ENCODE assay signal across 19 cellular contexts in the genomic region with DNA sequence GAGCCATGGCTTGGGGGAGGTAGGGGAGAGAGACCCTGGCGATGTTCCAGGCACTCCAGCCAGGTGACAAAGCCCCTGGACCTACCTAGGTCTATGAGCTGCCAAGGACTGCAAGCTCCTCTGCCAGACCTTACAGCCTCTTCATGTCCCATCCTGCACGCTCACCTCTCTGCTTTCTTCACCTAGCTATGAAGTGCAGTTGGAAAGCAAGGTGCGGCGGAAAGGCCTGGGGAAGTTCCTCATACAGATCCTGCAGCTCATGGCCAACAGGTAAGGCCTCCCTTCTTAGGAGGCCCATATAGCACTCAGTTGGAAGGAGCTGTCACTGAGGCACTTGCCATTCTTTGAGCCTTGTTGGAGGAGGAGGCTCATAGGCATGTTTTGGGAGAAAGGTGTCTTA. TPM values are rescaled to one million over a fixed set of nuclear protein-coding genes. Genes with fewer than 3 reads are reported as not detected.
DNase-seq lines count a peak whose midpoint lies in the region; ATAC-seq and TF ChIP-seq lines count a peak whose summit lies in the region.
"Had no signal": no experiment of that assay in that cellular context is flagged by ENCODE, and none has a peak within 500 bp of the region (broad histone marks: within the 10 kb centered on the region; RNA-seq: fewer than 3 reads in every experiment).

No MANE protein-coding gene starts in this region.

- no peaks in the 10 kb centered on the region for H3K9me3 ChIP-seq in KOPT-K1 (ENCODE audit: insufficient read depth, low read length, poor library complexity, severe bottlenecking)
- H3K9me3 ChIP-seq in mucosa of descending colon, result no peaks in the 10 kb centered on the region
- no peaks in the 10 kb centered on the region for H3K9me3 ChIP-seq in adrenal gland (replicated peaks in 1 of 3)

- peak overlapping the region; percentile 78 for H3K27ac Mint-ChIP-seq in T-helper 1 cell treated with Interleukin-12 subunit alpha and Interleukin-12 subunit beta and Interleukin-4 antibody, amounts not matched to agents 30 μg/mL and 1 μg/mL, for 36 hours
- peak overlapping the region; percentile 83 for H3K27ac Mint-ChIP-seq in activated naive CD8-positive, alpha-beta T cell treated with anti-CD3 and anti-CD28 coated beads, Interleukin-2, amount 10 ng/mL, durations not matched to agents 7 days and 5 days
- H3K27ac Mint-ChIP-seq in naive thymus-derived CD8-positive, alpha-beta T cell, result peak overlapping the region; percentile 23 to 93 (median 80)

- TF ChIP-seq CTCF in mucosa of descending colon (IDR thresholded peaks at IDR 0.05) (no peak), adrenal gland (IDR thresholded peaks at IDR 0.05) (no peak)

- H3K4me3 Mint-ChIP-seq in T-helper 1 cell treated with Interleukin-12 subunit alpha and Interleukin-12 subunit beta and Interleukin-4 antibody, amounts not matched to agents 30 μg/mL and 1 μg/mL, for 36 hours, result peak overlapping the region; percentile 40
- H3K4me3 Mint-ChIP-seq in activated naive CD8-positive, alpha-beta T cell treated with anti-CD3 and anti-CD28 coated beads, Interleukin-2, amount 10 ng/mL, durations not matched to agents 7 days and 5 days, result peak overlapping the region; percentile 54
- H3K4me3 Mint-ChIP-seq in naive thymus-derived CD8-positive, alpha-beta T cell, result peak overlapping the region in 7 of 10 donors; percentile 24 to 82 (median 47)
- H3K4me3 Mint-ChIP-seq: mesothelial cell of epicardium had no signal

- H3K4me1 ChIP-seq in mucosa of descending colon (ENCODE audit: low read depth) (no peaks in the 10 kb centered on the region), adrenal gland (replicated peaks in 1 of 2) (no peaks in the 10 kb centered on the region)

- H3K4me3 ChIP-seq in mucosa of descending colon (no peak overlapping the region), adrenal gland (no peak overlapping the region)

- no peaks in the 10 kb centered on the region for H3K27me3 ChIP-seq in adrenal gland

- DNase-seq in T-helper 1 cell, result no peak
- DNase-seq in activated naive CD8-positive, alpha-beta T cell treated with anti-CD3 and anti-CD28 coated beads, Interleukin-2, amount 10 ng/mL, durations not matched to agents 7 days and 5 days, result no peak
- DNase-seq in naive thymus-derived CD8-positive, alpha-beta T cell, result no peak
- no peak for DNase-seq in SIG-M5 (lab: John Stamatoyannopoulos, UW)
- no peak for DNase-seq in mucosa of descending colon
- DNase-seq in adrenal gland, result no peak
- DNase-seq: AML-193; dermis blood vessel endothelial cell; H7; left colon; NCI-H1417 treated with DMSO at 0.1 percent for 48 hours; NCI-H526; SHP77 treated with DMSO at 0.1 percent for 48 hours; stimulated activated CD4-positive, alpha-beta T cell treated with anti-CD3 and anti-CD28 coated beads, Interleukin-4, amount 100 ng/mL, for 1 hour had no signal

- POLR2A ChIA-PET in activated naive CD8-positive, alpha-beta T cell treated with anti-CD3 and anti-CD28 coated beads, Interleukin-2, amount 10 ng/mL, durations not matched to agents 7 days and 5 days (lab: Charles Lee), result interaction anchor here (0.6 to 1.9 kb wide), 9 partner anchors 10 to 126 kb away, joined by 3 to 14 read pairs (median 3); a partner anchor contains a TSS
- POLR2A ChIA-PET in naive thymus-derived CD8-positive, alpha-beta T cell (lab: Charles Lee), result interaction anchor here (1.2 to 2.4 kb wide), 3 partner anchors 9 to 33 kb away, joined by 4 to 10 read pairs (median 6); no protein-coding TSS in a partner anchor

- H3K36me3 ChIP-seq in KOPT-K1 (ENCODE audit: insufficient read depth, low read length), result peaks cover 86% of the 10 kb centered on the region
- H3K36me3 ChIP-seq in mucosa of descending colon (ENCODE audit: low read depth), result no peaks in the 10 kb centered on the region
- H3K36me3 ChIP-seq in adrenal gland (replicated peaks in 1 of 2), result peaks cover 0 to 46% of the 10 kb centered on the region in 2 donors

- peak overlapping the region; percentile 50 for H3K27ac ChIP-seq in KOPT-K1 (ENCODE audit: low read depth, low read length, poor library complexity, severe bottlenecking)
- H3K27ac ChIP-seq in adrenal gland, result no peak overlapping the region
- H3K27ac ChIP-seq: 22Rv1 had no signal

- TF ChIP-seq POLR2A in adrenal gland (IDR thresholded peaks at IDR 0.05), result no peak

- H3K36me3 Mint-ChIP-seq in T-helper 1 cell treated with Interleukin-12 subunit alpha and Interleukin-12 subunit beta and Interleukin-4 antibody, amounts not matched to agents 30 μg/mL and 1 μg/mL, for 36 hours (ENCODE audit: low read depth), result peaks cover 24% of the 10 kb centered on the region
- peaks cover 36% of the 10 kb centered on the region for H3K36me3 Mint-ChIP-seq in activated naive CD8-positive, alpha-beta T cell treated with anti-CD3 and anti-CD28 coated beads, Interleukin-2, amount 10 ng/mL, durations not matched to agents 7 days and 5 days
- peaks cover 0 to 25% (median 0%) of the 10 kb centered on the region in 3 donors for H3K36me3 Mint-ChIP-seq in naive thymus-derived CD8-positive, alpha-beta T cell

- no peaks in the 10 kb centered on the region for H3K27me3 Mint-ChIP-seq in T-helper 1 cell treated with Interleukin-12 subunit alpha and Interleukin-12 subunit beta and Interleukin-4 antibody, amounts not matched to agents 30 μg/mL and 1 μg/mL, for 36 hours (ENCODE audit: low read depth)
- no peaks in the 10 kb centered on the region for H3K27me3 Mint-ChIP-seq in activated naive CD8-positive, alpha-beta T cell treated with anti-CD3 and anti-CD28 coated beads, Interleukin-2, amount 10 ng/mL, durations not matched to agents 7 days and 5 days
- H3K27me3 Mint-ChIP-seq in naive thymus-derived CD8-positive, alpha-beta T cell, result no peaks in the 10 kb centered on the region

- peaks cover 21% of the 10 kb centered on the region for H3K4me1 Mint-ChIP-seq in T-helper 1 cell treated with Interleukin-12 subunit alpha and Interleukin-12 subunit beta and Interleukin-4 antibody, amounts not matched to agents 30 μg/mL and 1 μg/mL, for 36 hours (ENCODE audit: low read depth)
- peaks cover 20% of the 10 kb centered on the region for H3K4me1 Mint-ChIP-seq in activated naive CD8-positive, alpha-beta T cell treated with anti-CD3 and anti-CD28 coated beads, Interleukin-2, amount 10 ng/mL, durations not matched to agents 7 days and 5 days
- H3K4me1 Mint-ChIP-seq in naive thymus-derived CD8-positive, alpha-beta T cell, result peaks cover 17 to 45% (median 34%) of the 10 kb centered on the region in 4 donors
- H3K4me1 Mint-ChIP-seq: mesothelial cell of epicardium had no signal

- intact Hi-C loops in mucosa of descending colon (cut with DNase I, micrococcal nuclease), result no loop called here
- intact Hi-C loops in adrenal gland (cut with DNase I), result no loop called here

- no peaks in the 10 kb centered on the region for H3K9me3 Mint-ChIP-seq in T-helper 1 cell treated with Interleukin-12 subunit alpha and Interleukin-12 subunit beta and Interleukin-4 antibody, amounts not matched to agents 30 μg/mL and 1 μg/mL, for 36 hours
- no peaks in the 10 kb centered on the region for H3K9me3 Mint-ChIP-seq in activated naive CD8-positive, alpha-beta T cell treated with anti-CD3 and anti-CD28 coated beads, Interleukin-2, amount 10 ng/mL, durations not matched to agents 7 days and 5 days
- H3K9me3 Mint-ChIP-seq in naive thymus-derived CD8-positive, alpha-beta T cell, result no peaks in the 10 kb centered on the region
- H3K9me3 Mint-ChIP-seq: activated naive CD4-positive, alpha-beta T cell treated with anti-CD3 and anti-CD28 coated beads, Interleukin-2, amount 50 U/mL, for 72 hours; mesothelial cell of epicardium had no signal

- ATAC-seq in activated naive CD8-positive, alpha-beta T cell treated with anti-CD3 and anti-CD28 coated beads, Interleukin-2, amount 10 ng/mL, durations not matched to agents 7 days and 5 days (ENCODE audit: low read depth), result no peak
- ATAC-seq in naive thymus-derived CD8-positive, alpha-beta T cell, result no peak
- ATAC-seq in mucosa of descending colon, result no peak
- ATAC-seq: left colon had no signal

- WGBS in adrenal gland, 4 donors, result 90 to 98% (median 98%) methylated on average over 4 of the region's 4 CpGs

RNA-seq across cellular contexts. Expression of a gene that starts 13.8 kb away (rescaled TPM):
- 10 to 100 TPM; 39.1 to 39.7 TPM for total RNA-seq in activated naive CD8-positive, alpha-beta T cell treated with anti-CD3 and anti-CD28 coated beads, Interleukin-2, amount 10 ng/mL, durations not matched to agents 7 days and 5 days
- 10 to 100 TPM; 24.2 to 28.0 TPM for total RNA-seq in naive thymus-derived CD8-positive, alpha-beta T cell
- 10 to 100 TPM in 2 of 3 donors, 1 to 10 TPM in 1; 6.2 to 14.6 (median 11.7) TPM for polyA plus RNA-seq in naive thymus-derived CD8-positive, alpha-beta T cell
- total RNA-seq in mucosa of descending colon (10 to 100 TPM; 18.7 to 43.6 (median 23.4) TPM), adrenal gland (10 to 100 TPM; 11.6 to 61.3 (median 20.0) TPM)
- polyA plus RNA-seq in adrenal gland, result 10 to 100 TPM; 13.0 to 37.0 (median 29.7) TPM

RNA-seq across cellular contexts. Expression of a gene that starts 21.9 kb away (rescaled TPM):
- 100 to 1,000 TPM; 379 to 420 TPM for total RNA-seq in activated naive CD8-positive, alpha-beta T cell treated with anti-CD3 and anti-CD28 coated beads, Interleukin-2, amount 10 ng/mL, durations not matched to agents 7 days and 5 days
- 10 to 100 TPM; 94.9 to 95.2 TPM for total RNA-seq in naive thymus-derived CD8-positive, alpha-beta T cell
- 100 to 1,000 TPM; 319 to 428 (median 392) TPM for polyA plus RNA-seq in naive thymus-derived CD8-positive, alpha-beta T cell
- total RNA-seq in mucosa of descending colon (100 to 1,000 TPM; 412 to 707 (median 630) TPM), adrenal gland (100 to 1,000 TPM; 390 to 690 (median 426) TPM)
- polyA plus RNA-seq in adrenal gland, result 100 to 1,000 TPM; 279 to 810 (median 358) TPM

RNA-seq across cellular contexts. Expression of a gene that starts 33.7 kb away (rescaled TPM):
- 10 to 100 TPM; 86.0 to 87.0 TPM for total RNA-seq in activated naive CD8-positive, alpha-beta T cell treated with anti-CD3 and anti-CD28 coated beads, Interleukin-2, amount 10 ng/mL, durations not matched to agents 7 days and 5 days
- total RNA-seq in naive thymus-derived CD8-positive, alpha-beta T cell, result 10 to 100 TPM; 69.6 to 75.8 TPM
- polyA plus RNA-seq in naive thymus-derived CD8-positive, alpha-beta T cell, result 100 to 1,000 TPM; 109 to 121 (median 115) TPM
- 10 to 100 TPM; 60.1 to 70.3 (median 64.1) TPM for total RNA-seq in mucosa of descending colon
- 10 to 100 TPM; 41.4 to 93.7 (median 67.7) TPM for total RNA-seq in adrenal gland
- polyA plus RNA-seq in adrenal gland, result 10 to 100 TPM; 59.7 to 70.6 (median 60.5) TPM

RNA-seq across cellular contexts. Expression of a gene that starts 35.6 kb away (rescaled TPM):
- total RNA-seq in activated naive CD8-positive, alpha-beta T cell treated with anti-CD3 and anti-CD28 coated beads, Interleukin-2, amount 10 ng/mL, durations not matched to agents 7 days and 5 days, result under 1 TPM; 0.58 to 0.74 TPM
- total RNA-seq in naive thymus-derived CD8-positive, alpha-beta T cell, result not detected
- under 1 TPM in 1 of 3 donors, not detected in 2; 0.14 TPM for polyA plus RNA-seq in naive thymus-derived CD8-positive, alpha-beta T cell
- total RNA-seq in mucosa of descending colon (1 to 10 TPM; 1.2 to 3.7 (median 1.6) TPM), adrenal gland (1 to 10 TPM in 5 of 8 donors, under 1 TPM in 1, not detected in 2; 0.52 to 1.8 (median 1.2) TPM)
- 1 to 10 TPM in 1 of 3 donors, under 1 TPM in 2; 0.33 to 4.5 (median 0.64) TPM for polyA plus RNA-seq in adrenal gland
